In genomic region chr3:134153761-134154160, GRCh38 we compare ENCODE assay signal across 29 cellular contexts.
"Had no signal": no experiment of that assay in that cellular context is flagged by ENCODE, and none has a peak within 500 bp of the region (broad histone marks: within the 10 kb centered on the region; RNA-seq: fewer than 3 reads in every experiment).

No MANE protein-coding gene starts in this region.

- DNase-seq: activated CD4-positive, alpha-beta T cell treated with anti-CD3 and anti-CD28 coated beads for 4 hours; activated CD4-positive, alpha-beta T cell treated with anti-CD3 and anti-CD28 coated beads, Interleukin-2, amount 50 U/mL, for 1 hour; activated CD4-positive, alpha-beta T cell treated with anti-CD3 and anti-CD28 coated beads, Interleukin-2, amount 50 U/mL, for 48 hours; activated CD4-positive, CD25-positive, alpha-beta regulatory T cell; activated CD4-positive, CD25-positive, alpha-beta regulatory T cell treated with anti-CD3 and anti-CD28 coated beads, Interleukin-2, amount 50 U/mL, for 72 hours; activated CD8-positive, alpha-beta memory T cell treated with anti-CD3 and anti-CD28 coated beads for 24 hours; activated CD8-positive, alpha-beta T cell treated with anti-CD3 and anti-CD28 coated beads for 36 hours; activated effector memory CD4-positive, alpha-beta T cell treated with Interleukin-2 at 50 U/mL for 16 hours; activated gamma-delta T cell treated with Interleukin-2 at 50 U/mL for 16 hours; activated naive CD4-positive, alpha-beta T cell treated with anti-CD3 and anti-CD28 coated beads, Interleukin-2, amount 50 U/mL, for 16 hours; activated naive CD4-positive, alpha-beta T cell treated with Interleukin-2 at 50 U/mL for 16 hours; activated T-cell treated with anti-CD3 and anti-CD28 coated beads, Interleukin-2, amount 50 U/mL, for 4 hours; central memory CD4-positive, alpha-beta T cell; dorsolateral prefrontal cortex; effector memory CD4-positive, alpha-beta T cell; endodermal cell; foreskin fibroblast; head of caudate nucleus; T-helper 2 cell had no signal

- H3K27me3 ChIP-seq: ascending aorta, breast epithelium, cardiac muscle cell, dorsolateral prefrontal cortex had no signal

- H3K9me3 Mint-ChIP-seq: activated CD8-positive, alpha-beta T cell treated with anti-CD3 and anti-CD28 coated beads for 36 hours; activated T-cell treated with anti-CD3 and anti-CD28 coated beads, Interleukin-2, amount 50 U/mL, for 4 hours; activated T-helper 17 cell treated with anti-CD3 and anti-CD28 coated beads, Interleukin-2, amount 50 U/mL, for 72 hours; brain; dendritic cell treated with granulocyte-macrophage colony-stimulating factor and Interleukin-4, amounts not matched to agents 40 ng/mL and 50 ng/mL, for 4 days; endodermal cell had no signal

- H3K4me3 Mint-ChIP-seq: activated CD8-positive, alpha-beta T cell treated with anti-CD3 and anti-CD28 coated beads for 36 hours; activated naive CD8-positive, alpha-beta T cell; activated T-cell treated with anti-CD3 and anti-CD28 coated beads, Interleukin-2, amount 50 U/mL, for 4 hours; activated T-helper 17 cell treated with anti-CD3 and anti-CD28 coated beads, Interleukin-2, amount 50 U/mL, for 72 hours; brain; dendritic cell treated with granulocyte-macrophage colony-stimulating factor and Interleukin-4, amounts not matched to agents 40 ng/mL and 50 ng/mL, for 4 days; endodermal cell had no signal

- H3K4me3 ChIP-seq: ascending aorta, breast epithelium, cardiac muscle cell, coronary artery, dorsolateral prefrontal cortex had no signal

- FAIRE-seq: frontal cortex had no signal

- H3K27ac Mint-ChIP-seq: activated CD8-positive, alpha-beta T cell treated with anti-CD3 and anti-CD28 coated beads for 36 hours; activated naive CD8-positive, alpha-beta T cell; activated T-helper 17 cell treated with anti-CD3 and anti-CD28 coated beads, Interleukin-2, amount 50 U/mL, for 72 hours; dendritic cell treated with granulocyte-macrophage colony-stimulating factor and Interleukin-4, amounts not matched to agents 40 ng/mL and 50 ng/mL, for 4 days; endodermal cell had no signal

- H3K9me3 ChIP-seq: ascending aorta, breast epithelium had no signal

- H3K36me3 ChIP-seq: breast epithelium had no signal

- H3K27me3 Mint-ChIP-seq: activated CD8-positive, alpha-beta T cell treated with anti-CD3 and anti-CD28 coated beads for 36 hours; activated naive CD8-positive, alpha-beta T cell; activated T-helper 17 cell treated with anti-CD3 and anti-CD28 coated beads, Interleukin-2, amount 50 U/mL, for 72 hours; brain; dendritic cell treated with granulocyte-macrophage colony-stimulating factor and Interleukin-4, amounts not matched to agents 40 ng/mL and 50 ng/mL, for 4 days had no signal

- H3K4me1 Mint-ChIP-seq: activated T-helper 17 cell treated with anti-CD3 and anti-CD28 coated beads, Interleukin-2, amount 50 U/mL, for 72 hours had no signal

- H3K27ac ChIP-seq: ascending aorta, breast epithelium, cardiac muscle cell, coronary artery, dorsolateral prefrontal cortex had no signal

- H3K4me1 ChIP-seq: breast epithelium had no signal

- ATAC-seq: activated CD8-positive, alpha-beta T cell treated with anti-CD3 and anti-CD28 coated beads for 36 hours; activated T-cell treated with anti-CD3 and anti-CD28 coated beads, Interleukin-2, amount 50 U/mL, for 4 hours; activated T-helper 17 cell treated with anti-CD3 and anti-CD28 coated beads, Interleukin-2, amount 50 U/mL, for 72 hours; esophagus mucosa had no signal
